4 cellular contexts compared by ENCODE assay signal in the genomic region with DNA sequence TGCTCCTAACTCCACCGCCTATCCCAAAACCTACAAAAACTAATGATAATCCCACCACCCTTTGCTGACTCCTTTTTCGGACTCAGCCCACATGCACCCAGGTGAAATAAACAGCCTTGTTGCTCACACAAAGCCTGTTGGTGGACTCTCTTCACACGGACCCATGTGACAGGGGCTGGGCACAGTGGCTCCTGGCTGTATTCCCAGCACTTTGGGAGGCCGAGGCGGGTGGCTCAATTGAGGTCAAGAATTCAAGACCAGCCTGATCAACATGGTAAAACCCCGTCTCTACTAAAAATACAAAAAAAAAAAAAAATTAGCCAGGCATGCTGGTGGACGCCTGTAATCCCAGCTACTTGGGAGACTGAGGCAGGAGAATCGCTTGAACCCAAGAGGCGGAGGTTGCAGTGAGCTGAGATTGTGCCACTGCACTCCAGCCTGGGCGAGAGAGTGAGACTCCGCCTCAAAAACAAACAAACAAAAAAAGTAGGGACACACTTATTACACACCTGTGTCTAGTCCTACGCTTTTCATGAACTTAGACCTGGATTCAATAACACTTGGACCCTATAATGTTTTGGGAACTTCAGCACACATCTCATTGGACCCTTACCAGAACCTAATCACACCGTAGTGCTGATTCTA. TPM values are rescaled to one million over a fixed set of nuclear protein-coding genes. Genes with fewer than 3 reads are reported as not detected.
"Had no signal": no experiment of that assay in that cellular context is flagged by ENCODE, and none has a peak within 500 bp of the region (broad histone marks: within the 10 kb centered on the region; RNA-seq: fewer than 3 reads in every experiment).

No MANE protein-coding gene starts in this region.

RNA-seq across cellular contexts. Expression of a gene that starts 2.6 kb away (rescaled TPM):
- total RNA-seq: activated CD4-positive, alpha-beta memory T cell treated with anti-CD3 and anti-CD28 coated beads, Interleukin-2, amount 10 ng/mL, durations not matched to agents 7 days and 5 days; activated CD8-positive, alpha-beta memory T cell treated with anti-CD3 and anti-CD28 coated beads, Interleukin-2, amount 10 ng/mL, durations not matched to agents 7 days and 5 days; T-helper 1 cell treated with Interleukin-12 subunit alpha and Interleukin-12 subunit beta and Interleukin-4 antibody, amounts not matched to agents 30 ng/mL and 1 ng/mL, for 36 hours; T-helper 2 cell treated with Interferon-gamma antibody and Interleukin-4, amounts not matched to agents 100 ng/mL and 5 ng/mL, for 36 hours had no signal
